ENCODE assay signal across 33 cellular contexts in genomic region chr12:1857086-1857485, GRCh38. TPM values are rescaled to one million over a fixed set of nuclear protein-coding genes. Genes with fewer than 3 reads are reported as not detected.
"Had no signal": no experiment of that assay in that cellular context is flagged by ENCODE, and none has a peak within 500 bp of the region (broad histone marks: within the 10 kb centered on the region; RNA-seq: fewer than 3 reads in every experiment).

No MANE protein-coding gene starts in this region.

- H3K27me3 Mint-ChIP-seq: activated CD4-positive, alpha-beta memory T cell treated with anti-CD3 and anti-CD28 coated beads, Interleukin-2, amount 10 ng/mL, durations not matched to agents 7 days and 5 days had no signal

- H3K4me1 Mint-ChIP-seq: activated CD4-positive, alpha-beta T cell treated with anti-CD3 and anti-CD28 coated beads for 36 hours had no signal

- H3K27ac Mint-ChIP-seq: activated CD4-positive, alpha-beta memory T cell treated with anti-CD3 and anti-CD28 coated beads, Interleukin-2, amount 10 ng/mL, durations not matched to agents 7 days and 5 days; activated CD4-positive, alpha-beta T cell treated with anti-CD3 and anti-CD28 coated beads for 36 hours; activated CD4-positive, alpha-beta T cell treated with anti-CD3 and anti-CD28 coated beads, Interleukin-2, amount 10 ng/mL, durations not matched to agents 24 days and 14 days; activated naive CD8-positive, alpha-beta T cell; activated T-helper 17 cell treated with anti-CD3 and anti-CD28 coated beads, Interleukin-2, amount 50 U/mL, for 72 hours; dendritic cell treated with granulocyte-macrophage colony-stimulating factor and Interleukin-4, amounts not matched to agents 40 ng/mL and 50 ng/mL, for 4 days; endodermal cell; T-helper 17 cell; T-helper 2 cell treated with Interferon-gamma antibody and Interleukin-4, amounts not matched to agents 5 μg/mL and 100 μg/mL, for 36 hours had no signal

- ATAC-seq: activated CD4-positive, alpha-beta T cell treated with anti-CD3 and anti-CD28 coated beads for 36 hours; activated T-cell treated with anti-CD3 and anti-CD28 coated beads, Interleukin-2, amount 50 U/mL, for 4 hours; activated T-helper 17 cell treated with anti-CD3 and anti-CD28 coated beads, Interleukin-2, amount 50 U/mL, for 72 hours; esophagus mucosa; T-helper 17 cell had no signal

- H3K4me3 Mint-ChIP-seq: activated CD4-positive, alpha-beta memory T cell treated with anti-CD3 and anti-CD28 coated beads, Interleukin-2, amount 10 ng/mL, durations not matched to agents 7 days and 5 days; activated CD4-positive, alpha-beta T cell treated with anti-CD3 and anti-CD28 coated beads for 36 hours; activated CD4-positive, alpha-beta T cell treated with anti-CD3 and anti-CD28 coated beads, Interleukin-2, amount 10 ng/mL, durations not matched to agents 24 days and 14 days; activated naive CD8-positive, alpha-beta T cell; activated T-cell treated with anti-CD3 and anti-CD28 coated beads, Interleukin-2, amount 50 U/mL, for 4 hours; activated T-helper 17 cell treated with anti-CD3 and anti-CD28 coated beads, Interleukin-2, amount 50 U/mL, for 72 hours; dendritic cell treated with granulocyte-macrophage colony-stimulating factor and Interleukin-4, amounts not matched to agents 40 ng/mL and 50 ng/mL, for 4 days; endodermal cell; T-helper 17 cell; T-helper 2 cell treated with Interferon-gamma antibody and Interleukin-4, amounts not matched to agents 5 μg/mL and 100 μg/mL, for 36 hours had no signal

- H3K9me3 Mint-ChIP-seq: activated CD4-positive, alpha-beta memory T cell treated with anti-CD3 and anti-CD28 coated beads, Interleukin-2, amount 10 ng/mL, durations not matched to agents 7 days and 5 days; activated CD4-positive, alpha-beta T cell treated with anti-CD3 and anti-CD28 coated beads, Interleukin-2, amount 10 ng/mL, durations not matched to agents 24 days and 14 days; activated T-cell treated with anti-CD3 and anti-CD28 coated beads, Interleukin-2, amount 50 U/mL, for 4 hours; activated T-helper 17 cell treated with anti-CD3 and anti-CD28 coated beads, Interleukin-2, amount 50 U/mL, for 72 hours; endodermal cell; T-helper 2 cell treated with Interferon-gamma antibody and Interleukin-4, amounts not matched to agents 5 μg/mL and 100 μg/mL, for 36 hours had no signal

- H3K27ac ChIP-seq: brain microvascular endothelial cell, colonic mucosa, dorsolateral prefrontal cortex had no signal

- DNase-seq: activated CD4-positive, alpha-beta memory T cell treated with anti-CD3 and anti-CD28 coated beads, Interleukin-2, amount 10 ng/mL, durations not matched to agents 7 days and 5 days; activated CD4-positive, alpha-beta T cell treated with anti-CD3 and anti-CD28 coated beads for 36 hours; activated CD4-positive, alpha-beta T cell treated with anti-CD3 and anti-CD28 coated beads, Interleukin-2, amount 10 ng/mL, durations not matched to agents 24 days and 14 days; activated CD4-positive, CD25-positive, alpha-beta regulatory T cell; activated CD4-positive, CD25-positive, alpha-beta regulatory T cell treated with anti-CD3 and anti-CD28 coated beads, Interleukin-2, amount 50 U/mL, for 72 hours; activated effector memory CD4-positive, alpha-beta T cell treated with Interleukin-2 at 50 U/mL for 16 hours; activated gamma-delta T cell treated with Interleukin-2 at 50 U/mL for 16 hours; activated naive CD4-positive, alpha-beta T cell treated with anti-CD3 and anti-CD28 coated beads, Interleukin-2, amount 50 U/mL, for 16 hours; activated naive CD4-positive, alpha-beta T cell treated with Interleukin-2 at 50 U/mL for 16 hours; activated T-cell treated with anti-CD3 and anti-CD28 coated beads, Interleukin-2, amount 50 U/mL, for 4 hours; amniotic stem cell; anterior cingulate cortex; brain microvascular endothelial cell; caudate nucleus; cerebellar nuclear complex; colonic mucosa; dorsolateral prefrontal cortex; effector memory CD4-positive, alpha-beta T cell; foreskin fibroblast; head of caudate nucleus; T-helper 1 cell; T-helper 17 cell; T1000 had no signal

- H3K4me3 ChIP-seq: colonic mucosa, dorsolateral prefrontal cortex had no signal

RNA-seq across cellular contexts. Expression of gene LRTM2, which starts 36.7 kb away (rescaled TPM):
- total RNA-seq: activated CD4-positive, alpha-beta memory T cell treated with anti-CD3 and anti-CD28 coated beads, Interleukin-2, amount 10 ng/mL, durations not matched to agents 7 days and 5 days; activated CD4-positive, alpha-beta T cell treated with anti-CD3 and anti-CD28 coated beads for 36 hours; activated T-helper 17 cell treated with anti-CD3 and anti-CD28 coated beads, Interleukin-2, amount 50 U/mL, for 72 hours; astrocyte; bronchial epithelial cell; colonic mucosa; epithelial cell of proximal tubule; esophagus mucosa; T-helper 17 cell had no signal
- polyA plus RNA-seq: adipose tissue had no signal
